ENCODE assay signal across 15 cellular contexts in genomic region chr9:126376903-126377342, GRCh38. TPM values are rescaled to one million over a fixed set of nuclear protein-coding genes. Genes with fewer than 3 reads are reported as not detected.
DNase-seq lines count a peak whose midpoint lies in the region; ATAC-seq and TF ChIP-seq lines count a peak whose summit lies in the region.
"Had no signal": no experiment of that assay in that cellular context is flagged by ENCODE, and none has a peak within 500 bp of the region (broad histone marks: within the 10 kb centered on the region; RNA-seq: fewer than 3 reads in every experiment).

No MANE protein-coding gene starts in this region.

- H3K27ac ChIP-seq in A673 (ENCODE audit: low read depth, low read length, poor library complexity, severe bottlenecking) (peak overlapping the region; percentile 69), neuronal stem cell (replicated peaks; ENCODE audit: low read length) (peak overlapping the region; percentile 77), H9 (ENCODE audit: insufficient read length, low read depth, low read length) (no peak overlapping the region)

- no peak overlapping the region for H3K9ac ChIP-seq in neuronal stem cell (ENCODE audit: low read depth, low read length, poor library complexity)
- H3K9ac ChIP-seq in H9 (ENCODE audit: extremely low read depth, insufficient read length, low read length): no peak overlapping the region

- H3K4ac ChIP-seq in neuronal stem cell (ENCODE audit: low read length) (no peak overlapping the region), H9 (ENCODE audit: low read depth, low read length) (no peak overlapping the region)

- H2AFZ ChIP-seq in neuronal stem cell (ENCODE audit: low read length) (no peak overlapping the region), H9 (ENCODE audit: low read length) (no peak overlapping the region)

- H3K79me2 ChIP-seq in H9 (ENCODE audit: insufficient read depth, low read length): no peaks in the 10 kb centered on the region

- H2BK15ac ChIP-seq in neuronal stem cell (ENCODE audit: low read length) (no peak overlapping the region), H9 (ENCODE audit: low read depth, low read length) (no peak overlapping the region)

- no peaks in the 10 kb centered on the region for H3K23me2 ChIP-seq in H9 (ENCODE audit: insufficient read length, low read depth, low read length, poor library complexity, severe bottlenecking)

- H3K36me3 ChIP-seq in A673 (ENCODE audit: insufficient read depth, low read length, poor library complexity, severe bottlenecking) (no peaks in the 10 kb centered on the region), neuronal stem cell (replicated peaks in 1 of 2; ENCODE audit: control insufficient read depth in 2 of 2, insufficient read depth in 2 of 2, low read length in 2 of 2) (peaks cover 0 to 12% of the 10 kb centered on the region in 2 donors)

- CTCF ChIA-PET in A673 (lab: Charles Lee): interaction anchor here (2.5 kb wide), 1 partner anchor 22 kb away, joined by 6 read pairs; no protein-coding TSS in a partner anchor

- H2BK5ac ChIP-seq in neuronal stem cell (ENCODE audit: low read length) (no peak overlapping the region), H9 (ENCODE audit: insufficient read length, low read length) (no peak overlapping the region)

- H2BK12ac ChIP-seq in neuronal stem cell (ENCODE audit: low read length) (no peak overlapping the region), H9 (ENCODE audit: insufficient read length, low read depth, low read length) (no peak overlapping the region)

- H2BK20ac ChIP-seq in H9 (ENCODE audit: low read depth, low read length, poor library complexity, severe bottlenecking): no peak overlapping the region

- peaks cover 55 to 61% of the 10 kb centered on the region in 2 experiments for H3K4me1 Mint-ChIP-seq in H9

- no peaks in the 10 kb centered on the region for H3K9me3 Mint-ChIP-seq in H9
- H3K9me3 Mint-ChIP-seq: activated CD4-positive, alpha-beta memory T cell treated with anti-CD3 and anti-CD28 coated beads, Interleukin-2, amount 10 ng/mL, durations not matched to agents 7 days and 5 days; naive B cell had no signal

- H3K79me1 ChIP-seq in neuronal stem cell (ENCODE audit: low read depth, low read length): no peaks in the 10 kb centered on the region
- H3K79me1 ChIP-seq in H9 (ENCODE audit: insufficient read depth, low read depth, low read length, poor library complexity, severe bottlenecking): no peaks in the 10 kb centered on the region

- H3K18ac ChIP-seq in neuronal stem cell (ENCODE audit: low read length): peak overlapping the region; percentile 2
- no peak overlapping the region for H3K18ac ChIP-seq in H9 (ENCODE audit: insufficient read length, low read depth, low read length)

- H3K56ac ChIP-seq in H9 (ENCODE audit: insufficient read length, low read depth, low read length): no peak overlapping the region

- H2AK5ac ChIP-seq in neuronal stem cell (ENCODE audit: low read depth, low read length) (no peak overlapping the region), H9 (ENCODE audit: insufficient read length, low read length) (no peak overlapping the region)

- TF ChIP-seq CTCF in A673 (conservative IDR thresholded peaks at IDR 0.05; ENCODE audit: low read depth, low read length) (no peak), NB4 (IDR thresholded peaks at IDR 0.05; ENCODE audit: low read depth, low read length) (no peak), H9 (conservative IDR thresholded peaks at IDR 0.05) (no peak)

- no peak overlapping the region for H4K8ac ChIP-seq in neuronal stem cell (ENCODE audit: low read depth, low read length)
- H4K8ac ChIP-seq in H9 (replicated peaks; ENCODE audit: insufficient read length, low read depth, low read length): no peak overlapping the region

- intact Hi-C loops in A673 (cut with micrococcal nuclease; ENCODE audit: unreplicated experiment): no loop called here

- H3K27me3 ChIP-seq in A673 (replicated peaks; ENCODE audit: insufficient read depth, low read depth, low read length, poor library complexity): no peaks in the 10 kb centered on the region
- H3K27me3 ChIP-seq in neuronal stem cell (ENCODE audit: control insufficient read depth in 3 of 3, insufficient read depth in 3 of 3, low read depth in 1 of 3, low read length in 3 of 3): no peaks in the 10 kb centered on the region
- no peaks in the 10 kb centered on the region for H3K27me3 ChIP-seq in H9 (ENCODE audit: insufficient read depth, low read length)

- no TSS peak for BruUV-seq in A673 (replicated peaks; lab: Mats Ljungman, UMichigan)

- no peaks in the 10 kb centered on the region for H3K9me3 ChIP-seq in A673 (ENCODE audit: low read depth, low read length, poor library complexity, severe bottlenecking)
- H3K9me3 ChIP-seq in neuronal stem cell (replicated peaks in 1 of 2; ENCODE audit: control insufficient read depth in 2 of 2, insufficient read depth in 1 of 2, low read depth in 1 of 2, low read length in 2 of 2): no peaks in the 10 kb centered on the region
- H3K9me3 ChIP-seq in H9 (ENCODE audit: control insufficient read depth, low read depth, low read length): no peaks in the 10 kb centered on the region

- H3K4me2 ChIP-seq in neuronal stem cell (ENCODE audit: insufficient read depth, low read length, poor library complexity, severe bottlenecking) (peak overlapping the region; percentile 34), H9 (ENCODE audit: insufficient read depth, insufficient read length, low read length) (no peak overlapping the region)

- ATAC-seq in HG03095 (IDR thresholded peaks at IDR 0.05; ENCODE audit: unreplicated experiment): no peak
- ATAC-seq: HCT116 had no signal

- H3T11ph ChIP-seq in H9 (ENCODE audit: low read length): no peak overlapping the region

- no peak overlapping the region; a peak in 1 of 5 replicates for H3K4me3 Mint-ChIP-seq in H9
- H3K4me3 Mint-ChIP-seq: activated CD4-positive, alpha-beta memory T cell treated with anti-CD3 and anti-CD28 coated beads, Interleukin-2, amount 10 ng/mL, durations not matched to agents 7 days and 5 days; naive B cell had no signal

- DNase-seq in A673 (ENCODE audit: low spot score) (no peak), NB4 (ENCODE audit: low read depth) (peak; percentile 79), globus pallidus (ENCODE audit: low spot score) (peak; percentile 86), neuronal stem cell (ENCODE audit: low spot score) (peak; percentile 38), GM19240 (ENCODE audit: insufficient read length, low spot score) (no peak), cerebellum (ENCODE audit: low spot score) (no peak), H9 (no peak)
- DNase-seq: activated CD4-positive, alpha-beta memory T cell treated with anti-CD3 and anti-CD28 coated beads, Interleukin-2, amount 10 ng/mL, durations not matched to agents 7 days and 5 days; dermis blood vessel endothelial cell; naive B cell; NCI-H2029 treated with DMSO at 0.1 percent for 48 hours; stimulated activated CD4-positive, alpha-beta T cell treated with anti-CD3 and anti-CD28 coated beads, Interleukin-2, amount 100 ng/mL, for 48 hours; stimulated activated CD8-positive, alpha-beta memory T cell treated with anti-CD3 and anti-CD28 coated beads, Interleukin-4, amount 100 ng/mL, for 48 hours had no signal

- no peak overlapping the region for H3K4me3 ChIP-seq in A673 (ENCODE audit: low read depth, low read length, poor library complexity, severe bottlenecking)
- H3K4me3 ChIP-seq in NB4 (ENCODE audit: low read depth, low read length): peak overlapping the region; percentile 53
- H3K4me3 ChIP-seq in neuronal stem cell (ENCODE audit: low read length in 2 of 2): no peak overlapping the region

- POLR2A ChIA-PET in A673 (lab: Charles Lee; ENCODE audit: low non-redundant PET): no interaction called here

- H4K91ac ChIP-seq in neuronal stem cell (ENCODE audit: low read depth, low read length, poor library complexity): no peak overlapping the region
- H4K91ac ChIP-seq in H9 (ENCODE audit: insufficient read length, low read depth, low read length): no peak overlapping the region

- H3K27me3 Mint-ChIP-seq in H9 (ENCODE audit: low read depth): no peaks in the 10 kb centered on the region

- no peak overlapping the region for H3K23ac ChIP-seq in neuronal stem cell (ENCODE audit: low read depth, low read length, poor library complexity)
- H3K23ac ChIP-seq in H9 (ENCODE audit: insufficient read length, low read depth, low read length): no peak overlapping the region

- no peak overlapping the region for H4K5ac ChIP-seq in H9 (ENCODE audit: insufficient read length, low read depth, low read length)

- no peak overlapping the region for H3K14ac ChIP-seq in neuronal stem cell (ENCODE audit: low read length)
- H3K14ac ChIP-seq in H9 (ENCODE audit: insufficient read depth, low read length): no peak overlapping the region

- H4K20me1 ChIP-seq in H9 (ENCODE audit: control insufficient read depth, insufficient read depth, insufficient read length): no peaks in the 10 kb centered on the region

- TF ChIP-seq POLR2A in NB4 (IDR thresholded peaks at IDR 0.05; ENCODE audit: extremely low read depth, insufficient read length): no peak

- H3K4me1 ChIP-seq in A673 (ENCODE audit: insufficient read depth, low read length, poor library complexity, severe bottlenecking): peaks cover 25% of the 10 kb centered on the region
- H3K4me1 ChIP-seq in neuronal stem cell (ENCODE audit: control insufficient read depth in 2 of 2, insufficient read depth in 1 of 2, low read depth in 1 of 2, low read length in 2 of 2): peaks cover 32 to 54% of the 10 kb centered on the region in 2 donors
- H3K4me1 ChIP-seq in H9 (ENCODE audit: insufficient read depth, low read length): peaks cover 8% of the 10 kb centered on the region; the same call in 1 of the 2 replicates

- H2BK120ac ChIP-seq in neuronal stem cell (ENCODE audit: low read depth, low read length) (no peak overlapping the region), H9 (ENCODE audit: low read depth, low read length, poor library complexity, severe bottlenecking) (no peak overlapping the region)

- H3K36me3 Mint-ChIP-seq in H9 (ENCODE audit: insufficient read depth in 1 of 3, low read depth in 3 of 3): no peaks in the 10 kb centered on the region
- H3K36me3 Mint-ChIP-seq: naive B cell had no signal

- H3K27ac Mint-ChIP-seq in H9: no peak overlapping the region; a peak in 1 of 7 replicates
- H3K27ac Mint-ChIP-seq: activated CD4-positive, alpha-beta memory T cell treated with anti-CD3 and anti-CD28 coated beads, Interleukin-2, amount 10 ng/mL, durations not matched to agents 7 days and 5 days had no signal

- no CpG with 5 or more reads among the region's 8 CpGs for WGBS in neuronal stem cell (ENCODE audit: extremely low coverage in 2 of 2, insufficient read length in 2 of 2, insufficient replicate concordance in 1 of 2), 2 donors
- WGBS in H9 (ENCODE audit: extremely low coverage, insufficient read length, low lambda C conversion rate): no CpG with 5 or more reads among the region's 8 CpGs

RNA-seq across cellular contexts. Expression of gene MVB12B, which starts 50.3 kb away (rescaled TPM):
- total RNA-seq in A673 (2021): 12.3 and 17.9 TPM in 2 replicates
- polyA plus RNA-seq in neuronal stem cell (2013, experiment 1 of 2): 17.1 TPM
- 17.0 TPM for polyA plus RNA-seq in neuronal stem cell (2013, experiment 2 of 2)
- total RNA-seq in cerebellum: 41.7 TPM
- 5.8 and 7.1 TPM in 2 replicates for total RNA-seq in H9 (2021)

Comparison
In these comparisons a context has a peak if more than half of its experiments do, and no peak if none do; other contexts are left out.
1. DNase-seq: peak in NB4 (single experiment), globus pallidus (single experiment) and neuronal stem cell (single experiment); none in A673 (single experiment), GM19240 (single experiment), cerebellum (single experiment) and H9 (single experiment).